Comparison of ENCODE assay signal across 8 cellular contexts in genomic region chr19:46788968-46789338, GRCh38. TPM values are rescaled to one million over a fixed set of nuclear protein-coding genes. Genes with fewer than 3 reads are reported as not detected.
DNase-seq lines count a peak whose midpoint lies in the region; ATAC-seq, FAIRE-seq and TF ChIP-seq lines count a peak whose summit lies in the region.

No MANE protein-coding gene starts in this region.

- no peak for TF ChIP-seq POLR2A in H1 (IDR thresholded peaks at IDR 0.05; ENCODE audit: control extremely low read depth in 1 of 2, low read depth in 2 of 2, low read length in 2 of 2)

- no peak overlapping the region for H3K4ac ChIP-seq in H1 (replicated peaks; ENCODE audit: insufficient read length, low read depth, low read length)

- H3K9ac ChIP-seq in H1 (replicated peaks in 1 of 4; ENCODE audit: extremely low read depth in 1 of 4, low read depth in 3 of 4, low read length in 3 of 4) (peak overlapping the region in 1 of 4 experiments; percentile 20; a peak in 2 of 7 replicates), smooth muscle cell (ENCODE audit: low read depth) (no peak overlapping the region)

- H3K4me3 ChIP-seq in H1 (ENCODE audit: extremely low read depth in 1 of 4, insufficient read depth in 2 of 4, low read depth in 3 of 4, low read length in 4 of 4), result peak overlapping the region in 1 of 4 experiments; percentile 37; a peak in 1 of 8 replicates
- no peak overlapping the region for H3K4me3 ChIP-seq in smooth muscle cell

- H3K36me3 ChIP-seq in H1 (ENCODE audit: control insufficient read depth in 2 of 4, insufficient read depth in 4 of 4, low read length in 3 of 4) (peaks cover 4 to 17% (median 6%) of the 10 kb centered on the region in 4 experiments; a peak in 7 of 8 replicates), smooth muscle cell (ENCODE audit: low read depth) (no peaks in the 10 kb centered on the region)

- H3K4me2 ChIP-seq in H1 (ENCODE audit: insufficient read depth in 1 of 2, low read depth in 2 of 2, low read length in 2 of 2) (peak overlapping the region; percentile 45 to 98; a peak in 3 of 4 replicates), smooth muscle cell (peak overlapping the region; percentile 24)

- FAIRE-seq in H1 (lab: Jason Lieb, UNC) (no peak), RCC 7860 (lab: Jason Lieb, UNC) (no peak)

- no peak overlapping the region; the same call in 1 of the 2 replicates for H2BK5ac ChIP-seq in H1 (ENCODE audit: low read depth, low read length)

- peaks cover 35% of the 10 kb centered on the region for H3K36me3 Mint-ChIP-seq in activated CD4-positive, alpha-beta T cell treated with anti-CD3 and anti-CD28 coated beads for 36 hours (ENCODE audit: low read depth)

- H4K5ac ChIP-seq in H1 (ENCODE audit: insufficient read length, low read depth, low read length), result no peak overlapping the region

- no peak overlapping the region for H2AK5ac ChIP-seq in H1 (ENCODE audit: low read depth, low read length)

- H3K18ac ChIP-seq in H1 (ENCODE audit: extremely low read depth, low read length), result no peak overlapping the region

- H2BK15ac ChIP-seq in H1 (ENCODE audit: low read length), result peak overlapping the region; percentile 90; the same call in 1 of the 2 replicates

- H3K27me3 ChIP-seq in H1 (replicated peaks in 1 of 4; ENCODE audit: control insufficient read depth in 3 of 4, extremely low read depth in 1 of 4, insufficient read depth in 3 of 4, low read length in 3 of 4) (no peaks in the 10 kb centered on the region; a peak in 1 of 7 replicates), smooth muscle cell (ENCODE audit: low read depth) (no peaks in the 10 kb centered on the region)

- POLR2A ChIA-PET in activated CD4-positive, alpha-beta T cell treated with anti-CD3 and anti-CD28 coated beads for 36 hours (lab: Charles Lee), result interaction anchor here (0.6 to 1.5 kb wide), 10 partner anchors 23 to 1029 kb away, joined by 3 to 10 read pairs (median 3); partner anchors contain the start of gene CALM3
- POLR2A ChIA-PET in RWPE1 (lab: Yijun Ruan, JAX; ENCODE audit: low non-redundant PET) (interaction anchor here (0.6 to 1.5 kb wide), 4 partner anchors 8 to 58 kb away, joined by 3 to 7 read pairs (median 4); no protein-coding TSS in a partner anchor), H1 (lab: Charles Lee; ENCODE audit: partially characterized antibody) (interaction anchor here (0.7 to 18.4 kb wide), 33 partner anchors 9 to 369 kb away, joined by 3 to 333 read pairs (median 7); partner anchors contain the start of genes AP2S1 and ARHGAP35)

- TF ChIP-seq EP300 in H1 (IDR thresholded peaks at IDR 0.05; ENCODE audit: borderline replicate concordance in 1 of 2, low read depth in 2 of 2, low read length in 2 of 2), result no peak

- no peak overlapping the region for H4K8ac ChIP-seq in H1 (ENCODE audit: extremely low read depth, insufficient read depth, low read length)

- H3K14ac ChIP-seq in H1 (ENCODE audit: insufficient read length), result no peak overlapping the region

- peak overlapping the region; percentile 75 for H2BK12ac ChIP-seq in H1 (ENCODE audit: low read depth, low read length)

- CTCF ChIA-PET in activated CD4-positive, alpha-beta T cell treated with anti-CD3 and anti-CD28 coated beads for 36 hours (lab: Charles Lee), result interaction anchor here (1.2 to 2.0 kb wide), 4 partner anchors 31 to 62 kb away, joined by 4 to 6 read pairs (median 4); partner anchors contain the start of gene AP2S1
- CTCF ChIA-PET in RWPE1 (lab: Yijun Ruan, JAX) (interaction anchor here (0.6 to 2.1 kb wide), 2 partner anchors 8 to 51 kb away, joined by 5 to 18 read pairs; no protein-coding TSS in a partner anchor), H1 (lab: Charles Lee; ENCODE audit: partially characterized antibody) (interaction anchor here (1.4 to 2.4 kb wide), 3 partner anchors 22 to 202 kb away, joined by 7 to 8 read pairs (median 7); no protein-coding TSS in a partner anchor)

- peak overlapping the region; percentile 70 for H3K27ac Mint-ChIP-seq in activated CD4-positive, alpha-beta T cell treated with anti-CD3 and anti-CD28 coated beads for 36 hours

- ATAC-seq in activated CD4-positive, alpha-beta T cell treated with anti-CD3 and anti-CD28 coated beads for 36 hours, result no peak

- peak overlapping the region; percentile 99 for H3K27ac ChIP-seq in RWPE1
- no peak overlapping the region for H3K27ac ChIP-seq in H1 (ENCODE audit: low read depth, low read length)
- no peak overlapping the region for H3K27ac ChIP-seq in smooth muscle cell (ENCODE audit: low read depth)

- DNase-seq in activated CD4-positive, alpha-beta T cell treated with anti-CD3 and anti-CD28 coated beads for 36 hours, result no peak
- no peak for DNase-seq in activated CD4-positive, alpha-beta T cell treated with anti-CD3 and anti-CD28 coated beads for 4 hours
- DNase-seq in RWPE1 (ENCODE audit: low spot score) (no peak), H1 (ENCODE audit: low read depth in 1 of 2, low spot score in 2 of 2) (no peak), smooth muscle cell (lab: John Stamatoyannopoulos, UW; ENCODE audit: unreplicated experiment) (no peak), NCI-H1092 treated with DMSO at 0.1 percent for 48 hours (lab: John Stamatoyannopoulos, UW) (no peak), RCC 7860 (ENCODE audit: low spot score) (no peak)
- no peak for DNase-seq in stimulated activated CD4-positive, alpha-beta T cell treated with anti-CD3 and anti-CD28 coated beads, Interleukin-12 subunit alpha, Interleukin-12 subunit beta, amount 100 ng/mL, for 4 hours

- TF ChIP-seq RAD21 in H1 (IDR thresholded peaks at IDR 0.05 in 1 of 2, conservative IDR thresholded peaks at IDR 0.05 in 1 of 2; ENCODE audit: low read depth in 2 of 2, low read length in 2 of 2), result no peak

- no peaks in the 10 kb centered on the region for H3K9me3 ChIP-seq in H1 (ENCODE audit: insufficient read depth in 2 of 2, low read depth in 1 of 2, low read length in 1 of 2)
- no peaks in the 10 kb centered on the region for H3K9me3 ChIP-seq in smooth muscle cell (replicated peaks; ENCODE audit: low read depth)

- H3K27me3 Mint-ChIP-seq in activated CD4-positive, alpha-beta T cell treated with anti-CD3 and anti-CD28 coated beads for 36 hours, result no peaks in the 10 kb centered on the region

- TF ChIP-seq CTCF in RWPE1 (conservative IDR thresholded peaks at IDR 0.05; ENCODE audit: low read depth) (no peak), H1 (IDR thresholded peaks at IDR 0.05; ENCODE audit: control extremely low read depth in 1 of 3, insufficient read depth in 1 of 3, low read depth in 1 of 3, low read length in 3 of 3) (no peak), smooth muscle cell (IDR thresholded peaks at IDR 0.05; ENCODE audit: borderline replicate concordance, insufficient read depth, poor library complexity, severe bottlenecking) (no peak)

- no peak overlapping the region for H4K91ac ChIP-seq in H1 (replicated peaks; ENCODE audit: insufficient read length, low read length)

- H3K56ac ChIP-seq in H1 (replicated peaks; ENCODE audit: insufficient read length, low read depth, low read length), result no peak overlapping the region

- H3K79me2 ChIP-seq in H1 (ENCODE audit: control insufficient read depth in 1 of 2, insufficient read depth in 2 of 2, low read length in 2 of 2) (peaks cover 29 to 44% of the 10 kb centered on the region in 2 experiments), smooth muscle cell (ENCODE audit: low read depth) (peaks cover 42% of the 10 kb centered on the region)

- no peak overlapping the region; the same call in 1 of the 2 replicates for H2AFZ ChIP-seq in H1 (ENCODE audit: low read length)
- H2AFZ ChIP-seq in smooth muscle cell (ENCODE audit: low read depth), result no peak overlapping the region

- H3K4me1 Mint-ChIP-seq in activated CD4-positive, alpha-beta T cell treated with anti-CD3 and anti-CD28 coated beads for 36 hours, result peaks cover 33% of the 10 kb centered on the region

- H3K9me3 Mint-ChIP-seq in activated CD4-positive, alpha-beta T cell treated with anti-CD3 and anti-CD28 coated beads for 36 hours (ENCODE audit: low read depth), result peaks cover 1% of the 10 kb centered on the region

- no peak overlapping the region for H2BK120ac ChIP-seq in H1 (replicated peaks; ENCODE audit: low read depth, low read length)

- H2BK20ac ChIP-seq in H1 (ENCODE audit: low read length), result no peak overlapping the region

- H3K23me2 ChIP-seq in H1 (ENCODE audit: low read depth, low read length), result peaks cover 15% of the 10 kb centered on the region

- peaks cover 2% of the 10 kb centered on the region; the same call in 1 of the 2 replicates for H3K79me1 ChIP-seq in H1 (ENCODE audit: low read depth, low read length)

- peaks cover 5 to 21% of the 10 kb centered on the region in 2 experiments for H4K20me1 ChIP-seq in H1 (replicated peaks in 1 of 2; ENCODE audit: control insufficient read depth in 1 of 2, insufficient read depth in 2 of 2, low read length in 2 of 2)
- H4K20me1 ChIP-seq in smooth muscle cell (ENCODE audit: low read depth), result peaks cover 43% of the 10 kb centered on the region

- intact Hi-C loops in activated CD4-positive, alpha-beta T cell treated with anti-CD3 and anti-CD28 coated beads for 36 hours (cut with DNase I, micrococcal nuclease), result loop anchor here (1.0 to 5.0 kb wide), 17 partner anchors 32 to 818 kb away; partner anchors contain the start of genes ARHGAP35 (in 2 of the 2), ZC3H4 (in 2 of the 2), AP2S1 (in 1 of the 2) and BICRA (in 1 of the 2)

- H3K23ac ChIP-seq in H1 (ENCODE audit: insufficient read length), result no peak overlapping the region

- H3F3A ChIP-seq in smooth muscle cell (ENCODE audit: low read depth), result peaks cover 41% of the 10 kb centered on the region

- H3K4me1 ChIP-seq in H1 (replicated peaks in 1 of 4; ENCODE audit: control insufficient read depth in 3 of 4, insufficient read depth in 4 of 4, low read length in 3 of 4) (peaks cover 3 to 13% (median 9%) of the 10 kb centered on the region in 4 experiments; a peak in 6 of 7 replicates), smooth muscle cell (ENCODE audit: low read depth) (peaks cover 6% of the 10 kb centered on the region)

- peak overlapping the region; percentile 94 for H3K4me3 Mint-ChIP-seq in activated CD4-positive, alpha-beta T cell treated with anti-CD3 and anti-CD28 coated beads for 36 hours

- 43% methylated on average over 9 of the region's 9 CpGs; no CpG with 5 or more reads in 1 of the 2 experiments for WGBS in H1 (ENCODE audit: extremely low coverage in 1 of 2, insufficient coverage in 1 of 2, insufficient read length in 1 of 2, insufficient replicate concordance in 2 of 2, low coverage in 1 of 2, low lambda C conversion rate in 2 of 2, missing lambda C conversion rate in 1 of 2), 2 experiments
- WGBS in smooth muscle cell (ENCODE audit: low lambda C conversion rate), result 67% methylated on average over 9 of the region's 9 CpGs

RNA-seq across cellular contexts. Expression of gene SLC1A5, which starts 0.6 kb away (rescaled TPM):
- total RNA-seq in activated CD4-positive, alpha-beta T cell treated with anti-CD3 and anti-CD28 coated beads for 36 hours, result 100 to 1,000 TPM; 200 to 227 TPM
- 290 and 291 TPM in 2 replicates for total RNA-seq in H1 (2021; fragmentation: NEBNext Ultra II Directional; extraction: Animal tissue kit (Norgen Biotek cat#: 25700))
- polyA plus RNA-seq in H1 (2011; rRNA removed), result 351 and 475 TPM in 2 replicates
- polyA plus RNA-seq in H1 (2011; cell fraction: cytosol; rRNA removed), result 305 TPM
- polyA plus RNA-seq in H1 (2011; cell fraction: nucleus; rRNA removed), result 293 TPM
- 192 to 294 TPM (median 290 TPM) in 4 replicates for polyA plus RNA-seq in H1 (2012, experiment 1 of 2)
- polyA plus RNA-seq in H1 (2012, experiment 2 of 2), result 364 TPM
- 328 TPM for polyA plus RNA-seq in H1 (2013, experiment 1 of 2)
- 322 TPM for polyA plus RNA-seq in H1 (2013, experiment 2 of 2)
- polyA minus RNA-seq in H1 (2011; rRNA and poly(A)+ RNA removed), result 271 and 323 TPM in 2 replicates
- polyA minus RNA-seq in H1 (2011; cell fraction: cytosol; rRNA and poly(A)+ RNA removed), result 153 TPM
- polyA minus RNA-seq in H1 (2011; cell fraction: nucleus; rRNA and poly(A)+ RNA removed), result 89.0 TPM
- total RNA-seq in smooth muscle cell, result 101 TPM in 2 replicates
- 224 and 231 TPM in 2 replicates for polyA plus RNA-seq in smooth muscle cell

RNA-seq across cellular contexts. Expression of gene STRN4, which starts 42.7 kb away (rescaled TPM):
- 10 to 100 TPM; 56.4 to 56.8 TPM for total RNA-seq in activated CD4-positive, alpha-beta T cell treated with anti-CD3 and anti-CD28 coated beads for 36 hours
- 120 and 124 TPM in 2 replicates for total RNA-seq in H1 (2021; fragmentation: NEBNext Ultra II Directional; extraction: Animal tissue kit (Norgen Biotek cat#: 25700))
- polyA plus RNA-seq in H1 (2011; rRNA removed) (187 and 298 TPM in 2 replicates), smooth muscle cell (69.1 and 72.1 TPM in 2 replicates)
- polyA plus RNA-seq in H1 (2011; cell fraction: cytosol; rRNA removed), result 187 TPM
- polyA plus RNA-seq in H1 (2011; cell fraction: nucleus; rRNA removed), result 357 TPM
- 79.5 to 127 TPM (median 116 TPM) in 4 replicates for polyA plus RNA-seq in H1 (2012, experiment 1 of 2)
- 86.4 TPM for polyA plus RNA-seq in H1 (2012, experiment 2 of 2)
- 74.9 TPM for polyA plus RNA-seq in H1 (2013, experiment 1 of 2)
- polyA plus RNA-seq in H1 (2013, experiment 2 of 2), result 72.9 TPM
- polyA minus RNA-seq in H1 (2011; rRNA and poly(A)+ RNA removed), result 98.5 and 101 TPM in 2 replicates
- 89.5 TPM for polyA minus RNA-seq in H1 (2011; cell fraction: cytosol; rRNA and poly(A)+ RNA removed)
- 111 TPM for polyA minus RNA-seq in H1 (2011; cell fraction: nucleus; rRNA and poly(A)+ RNA removed)
- 47.1 and 55.7 TPM in 2 replicates for total RNA-seq in smooth muscle cell

RNA-seq across cellular contexts. Expression of gene FKRP, which starts 43.1 kb away (rescaled TPM):
- 10 to 100 TPM; 12.1 to 16.2 TPM for total RNA-seq in activated CD4-positive, alpha-beta T cell treated with anti-CD3 and anti-CD28 coated beads for 36 hours
- 24.4 and 24.8 TPM in 2 replicates for total RNA-seq in H1 (2021; fragmentation: NEBNext Ultra II Directional; extraction: Animal tissue kit (Norgen Biotek cat#: 25700))
- polyA plus RNA-seq in H1 (2011; rRNA removed) (17.1 and 29.1 TPM in 2 replicates), smooth muscle cell (18.9 and 27.2 TPM in 2 replicates)
- 16.6 TPM for polyA plus RNA-seq in H1 (2011; cell fraction: cytosol; rRNA removed)
- polyA plus RNA-seq in H1 (2011; cell fraction: nucleus; rRNA removed), result 36.2 TPM
- 22.3 to 27.7 TPM (median 25.3 TPM) in 4 replicates for polyA plus RNA-seq in H1 (2012, experiment 1 of 2)
- polyA plus RNA-seq in H1 (2012, experiment 2 of 2), result 18.2 TPM
- polyA plus RNA-seq in H1 (2013, experiment 1 of 2), result 31.2 TPM
- polyA plus RNA-seq in H1 (2013, experiment 2 of 2), result 30.1 TPM
- 9.1 and 10.6 TPM in 2 replicates for polyA minus RNA-seq in H1 (2011; rRNA and poly(A)+ RNA removed)
- polyA minus RNA-seq in H1 (2011; cell fraction: cytosol; rRNA and poly(A)+ RNA removed), result 10.7 TPM
- polyA minus RNA-seq in H1 (2011; cell fraction: nucleus; rRNA and poly(A)+ RNA removed), result 13.1 TPM
- total RNA-seq in smooth muscle cell, result 13.8 and 35.2 TPM in 2 replicates
